Comparison of ENCODE assay signal across 9 cellular contexts in the genomic region with DNA sequence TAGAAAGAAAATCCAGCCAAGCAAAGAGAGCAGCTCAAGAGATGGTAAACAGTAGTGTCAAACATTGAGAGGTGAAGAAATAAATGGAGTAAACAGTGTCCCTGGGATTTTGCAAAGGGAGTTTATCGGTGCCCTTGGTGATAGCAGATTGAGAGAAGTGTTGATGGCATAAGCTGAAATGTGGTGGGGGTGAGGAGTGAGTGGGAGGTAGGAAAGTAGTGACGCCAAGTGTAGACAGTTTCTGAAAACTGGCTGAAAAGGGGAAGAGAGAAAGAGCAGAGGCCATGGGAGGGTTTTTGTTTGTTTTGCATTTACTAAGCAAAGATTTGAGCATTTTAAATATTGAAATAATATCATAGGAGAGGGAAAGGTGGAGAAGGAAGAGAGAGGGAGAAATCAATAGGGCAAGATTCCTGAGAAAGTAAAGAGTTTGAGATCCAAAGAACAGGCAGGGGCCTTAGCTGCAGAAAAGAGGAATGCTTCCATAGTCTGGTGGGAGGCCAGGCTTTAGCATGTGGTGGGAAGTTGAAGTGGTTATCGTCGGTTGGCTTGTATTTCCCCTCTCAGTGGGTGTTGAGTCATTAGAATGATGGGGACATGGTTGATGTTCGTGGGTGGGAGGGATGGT. TPM values are rescaled to one million over a fixed set of nuclear protein-coding genes. Genes with fewer than 3 reads are reported as not detected.
DNase-seq lines count a peak whose midpoint lies in the region; ATAC-seq and TF ChIP-seq lines count a peak whose summit lies in the region.
"Had no signal": no experiment of that assay in that cellular context is flagged by ENCODE, and none has a peak within 500 bp of the region (broad histone marks: within the 10 kb centered on the region; RNA-seq: fewer than 3 reads in every experiment).

No MANE protein-coding gene starts in this region.

- H3K4me1 ChIP-seq in smooth muscle cell (ENCODE audit: low read depth) (no peaks in the 10 kb centered on the region), tibial artery (no peaks in the 10 kb centered on the region), GM23248 (ENCODE audit: insufficient read depth) (no peaks in the 10 kb centered on the region), uterus (no peaks in the 10 kb centered on the region)

- ATAC-seq in GM19324 (IDR thresholded peaks at IDR 0.05; ENCODE audit: low FRiP score, unreplicated experiment), result peak; percentile 87
- ATAC-seq in HG02852 (IDR thresholded peaks at IDR 0.05; ENCODE audit: unreplicated experiment), result peak; percentile 98

- H3K9ac ChIP-seq in smooth muscle cell (ENCODE audit: low read depth), result no peak overlapping the region
- H3K9ac ChIP-seq in GM23248, result no peak overlapping the region

- no peak for TF ChIP-seq POLR2A in uterus (IDR thresholded peaks at IDR 0.05)

- H3K79me2 ChIP-seq in smooth muscle cell (ENCODE audit: low read depth) (no peaks in the 10 kb centered on the region), GM23248 (ENCODE audit: insufficient read depth) (no peaks in the 10 kb centered on the region)

- H3K4me2 ChIP-seq in smooth muscle cell, result peak overlapping the region; percentile 20
- H3K4me2 ChIP-seq in GM23248 (ENCODE audit: unreplicated experiment), result no peak overlapping the region

- no peaks in the 10 kb centered on the region for H3K9me2 ChIP-seq in GM23248 (ENCODE audit: insufficient read depth)

- no peaks in the 10 kb centered on the region for H3K27me3 ChIP-seq in smooth muscle cell (ENCODE audit: low read depth)
- H3K27me3 ChIP-seq in tibial artery, result no peaks in the 10 kb centered on the region
- no peaks in the 10 kb centered on the region for H3K27me3 ChIP-seq in GM23248 (replicated peaks; ENCODE audit: insufficient read depth)
- no peaks in the 10 kb centered on the region for H3K27me3 ChIP-seq in uterus

- in situ Hi-C loops in GM23248 (cut with MboI), result no loop called here

- H3K27ac ChIP-seq in smooth muscle cell (ENCODE audit: low read depth) (peak overlapping the region; percentile 36), tibial artery (no peak overlapping the region), GM23248 (no peak overlapping the region), uterus (no peak overlapping the region)

- no peaks in the 10 kb centered on the region for H4K20me1 ChIP-seq in smooth muscle cell (ENCODE audit: low read depth)
- H4K20me1 ChIP-seq in GM23248 (ENCODE audit: insufficient read depth), result no peaks in the 10 kb centered on the region

- no peak for TF ChIP-seq CTCF in smooth muscle cell (IDR thresholded peaks at IDR 0.05; ENCODE audit: borderline replicate concordance, insufficient read depth, poor library complexity, severe bottlenecking)
- TF ChIP-seq CTCF in tibial artery (IDR thresholded peaks at IDR 0.05), result no peak
- TF ChIP-seq CTCF in uterus (IDR thresholded peaks at IDR 0.05), result no peak

- DNase-seq in Kasumi-1 (lab: John Stamatoyannopoulos, UW) (peak; percentile 80 to 85), smooth muscle cell (lab: John Stamatoyannopoulos, UW; ENCODE audit: unreplicated experiment) (no peak), cerebellar nuclear complex (lab: John Stamatoyannopoulos, UW) (no peak), tibial artery (no peak), GM23248 (no peak), uterus (no peak)
- DNase-seq: NCI-H1092 treated with DMSO at 0.1 percent for 48 hours had no signal

- intact Hi-C loops in tibial artery (cut with DNase I; ENCODE audit: low total_unique reads), result no loop called here
- intact Hi-C loops in uterus (cut with DNase I; ENCODE audit: low total_unique reads), result no loop called here

- H3K9me3 ChIP-seq in smooth muscle cell (replicated peaks; ENCODE audit: low read depth), result no peaks in the 10 kb centered on the region
- H3K9me3 ChIP-seq in tibial artery, result no peaks in the 10 kb centered on the region
- H3K9me3 ChIP-seq in GM23248 (ENCODE audit: low read depth), result no peaks in the 10 kb centered on the region
- no peaks in the 10 kb centered on the region for H3K9me3 ChIP-seq in uterus

- 24% methylated on average over 5 of the region's 5 CpGs for WGBS in smooth muscle cell (ENCODE audit: low lambda C conversion rate)
- 75 to 78% methylated on average over 5 of the region's 5 CpGs for WGBS in GM23248 (ENCODE audit: low coverage in 1 of 2, low lambda C conversion rate in 2 of 2, missing lambda C conversion rate in 2 of 2), 2 experiments

- H3K4me3 ChIP-seq in smooth muscle cell (no peak overlapping the region), tibial artery (no peak overlapping the region), GM23248 (no peak overlapping the region), uterus (no peak overlapping the region)

- H2AFZ ChIP-seq in smooth muscle cell (ENCODE audit: low read depth) (peak overlapping the region; percentile 28), GM23248 (no peak overlapping the region)

- H3F3A ChIP-seq in smooth muscle cell (ENCODE audit: low read depth) (no peaks in the 10 kb centered on the region), GM23248 (ENCODE audit: insufficient read depth) (no peaks in the 10 kb centered on the region)

- H3K36me3 ChIP-seq in smooth muscle cell (ENCODE audit: low read depth) (no peaks in the 10 kb centered on the region), tibial artery (no peaks in the 10 kb centered on the region), GM23248 (ENCODE audit: low read depth) (no peaks in the 10 kb centered on the region), uterus (no peaks in the 10 kb centered on the region)

RNA-seq across cellular contexts. Expression of a gene that starts 26.9 kb away (rescaled TPM):
- total RNA-seq in smooth muscle cell (17.6 and 18.6 TPM in 2 replicates), uterus (10 to 100 TPM in 3 of 4 donors, 1 to 10 TPM in 1; 10.0 to 42.5 (median 29.8) TPM)
- polyA plus RNA-seq in smooth muscle cell (4.3 and 8.3 TPM in 2 replicates), GM23248 (2016; fragmentation: Nextera tagmentation; extraction: Ambion mirVana) (9.5 and 10.1 TPM in 2 replicates)
- 21.5 and 23.1 TPM in 2 replicates for total RNA-seq in GM23248 (2014; rRNA removed; shearing (Covaris generic))

Comparison
In these comparisons a context has a peak if more than half of its experiments do, and no peak if none do; other contexts are left out.
1. DNase-seq: peak in Kasumi-1 (2 of 2); none in smooth muscle cell (single experiment), cerebellar nuclear complex (0 of 2), tibial artery (0 of 2), GM23248 (single experiment) and uterus (0 of 2).